ENCODE assay signal across 10 cellular contexts in genomic region chr2:38187416-38188127, GRCh38.
DNase-seq lines count a peak whose midpoint lies in the region; ATAC-seq and TF ChIP-seq lines count a peak whose summit lies in the region.
"Had no signal": no experiment of that assay in that cellular context is flagged by ENCODE, and none has a peak within 500 bp of the region (broad histone marks: within the 10 kb centered on the region; RNA-seq: fewer than 3 reads in every experiment).

No MANE protein-coding gene starts in this region.

- TF ChIP-seq CTCF in heart right ventricle (IDR thresholded peaks at IDR 0.05) (no peak), retinal pigment epithelial cell (conservative IDR thresholded peaks at IDR 0.05; ENCODE audit: low read depth, low read length) (no peak), neural progenitor cell (IDR thresholded peaks at IDR 0.05) (no peak)

- H4K20me1 ChIP-seq in neural progenitor cell (ENCODE audit: low read depth): no peaks in the 10 kb centered on the region

- H3K27ac Mint-ChIP-seq in neural progenitor cell: no peak overlapping the region
- H3K27ac Mint-ChIP-seq: activated CD4-positive, alpha-beta memory T cell treated with anti-CD3 and anti-CD28 coated beads, Interleukin-2, amount 10 ng/mL, durations not matched to agents 7 days and 5 days had no signal

- no peaks in the 10 kb centered on the region for H3K27me3 ChIP-seq in heart right ventricle
- H3K27me3 ChIP-seq in neural progenitor cell: no peaks in the 10 kb centered on the region

- H2AFZ ChIP-seq in neural progenitor cell (replicated peaks): no peak overlapping the region

- no peaks in the 10 kb centered on the region for H3K79me2 ChIP-seq in neural progenitor cell (ENCODE audit: low read depth)

- peak overlapping the region in 9 of 10 donors; percentile 28 to 81 (median 76) for H3K27ac ChIP-seq in heart right ventricle
- H3K27ac ChIP-seq in neural progenitor cell: no peak overlapping the region

- no peaks in the 10 kb centered on the region for H3K36me3 ChIP-seq in heart right ventricle
- no peaks in the 10 kb centered on the region for H3K36me3 ChIP-seq in neural progenitor cell

- H3K9me3 ChIP-seq in heart right ventricle (no peaks in the 10 kb centered on the region), neural progenitor cell (ENCODE audit: low read depth) (no peaks in the 10 kb centered on the region)

- H3K4me2 ChIP-seq in neural progenitor cell: no peak overlapping the region

- H3K36me3 Mint-ChIP-seq in neural progenitor cell: no peaks in the 10 kb centered on the region

- no peaks in the 10 kb centered on the region for H3K4me1 Mint-ChIP-seq in neural progenitor cell

- peak; percentile 87 for DNase-seq in Daoy (ENCODE audit: low read depth)
- DNase-seq in amniotic epithelial cell (ENCODE audit: low read depth): peak; percentile 96
- peak; percentile 49 to 68 for DNase-seq in heart right ventricle
- peak; percentile 91 for DNase-seq in retinal pigment epithelial cell (ENCODE audit: low read depth)
- DNase-seq in NCI-H2029 (lab: John Stamatoyannopoulos, UW): no peak
- no peak for DNase-seq in HK-2 (ENCODE audit: unreplicated experiment)
- no peak for DNase-seq in neural progenitor cell (ENCODE audit: low spot score)
- no peak for DNase-seq in NCI-H1694 (lab: John Stamatoyannopoulos, UW)
- DNase-seq: activated CD4-positive, alpha-beta memory T cell treated with anti-CD3 and anti-CD28 coated beads, Interleukin-2, amount 10 ng/mL, durations not matched to agents 7 days and 5 days; mesendoderm had no signal

- 39 to 50% methylated on average over 5 of the region's 5 CpGs for WGBS in heart right ventricle, 2 donors

- H3K4me3 ChIP-seq in heart right ventricle (no peak overlapping the region), retinal pigment epithelial cell (ENCODE audit: low read length) (no peak overlapping the region), neural progenitor cell (no peak overlapping the region)

- intact Hi-C loops in heart right ventricle (cut with DNase I): loop anchor here in 1 of 10 donors (10.0 kb wide), 1 partner anchor 77 kb away; no protein-coding TSS in a partner anchor

- ATAC-seq in heart right ventricle: peak; percentile 65 to 91 (median 86)

- H3K4me3 Mint-ChIP-seq in neural progenitor cell: no peak overlapping the region
- H3K4me3 Mint-ChIP-seq: activated CD4-positive, alpha-beta memory T cell treated with anti-CD3 and anti-CD28 coated beads, Interleukin-2, amount 10 ng/mL, durations not matched to agents 7 days and 5 days had no signal

- H3K4me1 ChIP-seq in heart right ventricle: peaks cover 0 to 36% (median 6%) of the 10 kb centered on the region in 9 donors
- no peaks in the 10 kb centered on the region for H3K4me1 ChIP-seq in neural progenitor cell

- H3K9me3 Mint-ChIP-seq in neural progenitor cell: peaks cover 2% of the 10 kb centered on the region

- H3K27me3 Mint-ChIP-seq in neural progenitor cell (ENCODE audit: insufficient read depth, low read depth): no peaks in the 10 kb centered on the region

- no peak overlapping the region for H3K9ac ChIP-seq in neural progenitor cell

- H3F3A ChIP-seq in neural progenitor cell (ENCODE audit: low read depth): no peaks in the 10 kb centered on the region

Comparison
In these comparisons a context has a peak if more than half of its experiments do, and no peak if none do; other contexts are left out.
1. DNase-seq: peak in Daoy (single experiment), amniotic epithelial cell (single experiment), heart right ventricle (2 of 2) and retinal pigment epithelial cell (single experiment); none in NCI-H2029 (single experiment), HK-2 (single experiment), neural progenitor cell (single experiment) and NCI-H1694 (single experiment).